ENCODE assay signal across 1 cellular context in genomic region chr19:14502334-14503092, GRCh38.
TF ChIP-seq lines count a peak whose summit lies in the region.

No MANE protein-coding gene starts in this region.

TF ChIP-seq in HepG2, 621 proteins besides CTCF, POLR2A, EP300 and RAD21 (continued from another document and continues in another):
- TF ChIP-seq ARID5B (CRISPR knock-in tag; IDR thresholded peaks at IDR 0.05) (peak; percentile 79), ZNF160 (CRISPR knock-in tag; IDR thresholded peaks at IDR 0.05) (no peak), RXRA (CRISPR knock-in tag; IDR thresholded peaks at IDR 0.05) (0 out of 2 replicates have a peak, but pooled peaks have one; percentile 21), KDM6A (CRISPR knock-in tag; IDR thresholded peaks at IDR 0.05; ENCODE audit: low read depth) (no peak), SIX4 (CRISPR knock-in tag; IDR thresholded peaks at IDR 0.05) (peak; percentile 69; the same call in 1 of the 2 replicates), BHLHE40 (IDR thresholded peaks at IDR 0.05; ENCODE audit: low read length) (no peak), HHEX (CRISPR knock-in tag; IDR thresholded peaks at IDR 0.05) (no peak), BRD4 (CRISPR knock-in tag; IDR thresholded peaks at IDR 0.05) (no peak), STAT6 (CRISPR knock-in tag; IDR thresholded peaks at IDR 0.05; ENCODE audit: borderline replicate concordance) (no peak), PRPF4 (IDR thresholded peaks at IDR 0.05; ENCODE audit: low read depth, low read length, poor library complexity, severe bottlenecking) (no peak), PCBP2 (optimal IDR thresholded peaks at IDR 0.05; ENCODE audit: low read depth, low read length, poor library complexity, severe bottlenecking) (no peak), AGO2 (optimal IDR thresholded peaks at IDR 0.05; ENCODE audit: low read depth, low read length) (no peak), TCF7L2 (IDR thresholded peaks at IDR 0.05; ENCODE audit: low read depth, low read length) (no peak), ZBTB7B (CRISPR knock-in tag; IDR thresholded peaks at IDR 0.05) (no peak), ZNF383 (CRISPR knock-in tag; IDR thresholded peaks at IDR 0.05; ENCODE audit: borderline replicate concordance) (no peak), KDM2A (CRISPR knock-in tag; IDR thresholded peaks at IDR 0.05; ENCODE audit: borderline replicate concordance, low read depth) (peak; percentile 20; the same call in 1 of the 2 replicates), ZFP41 (CRISPR knock-in tag; IDR thresholded peaks at IDR 0.05; ENCODE audit: borderline replicate concordance) (no peak), ISX (CRISPR knock-in tag; conservative IDR thresholded peaks at IDR 0.05) (no peak), E2F5 (CRISPR knock-in tag; conservative IDR thresholded peaks at IDR 0.05) (no peak), NR2F2 (IDR thresholded peaks at IDR 0.05; ENCODE audit: borderline replicate concordance, low read depth) (no peak), ZNF292 (CRISPR knock-in tag; IDR thresholded peaks at IDR 0.05; ENCODE audit: borderline replicate concordance, low read depth) (peak; percentile 66; the same call in 1 of the 2 replicates), HOXD1 (CRISPR knock-in tag; IDR thresholded peaks at IDR 0.05) (no peak), MAFF (IDR thresholded peaks at IDR 0.05; ENCODE audit: low read depth, low read length) (no peak), NFKBIZ (CRISPR knock-in tag; IDR thresholded peaks at IDR 0.05) (no peak), FLYWCH1 (CRISPR knock-in tag; IDR thresholded peaks at IDR 0.05) (no peak), SIX1 (CRISPR knock-in tag; IDR thresholded peaks at IDR 0.05; ENCODE audit: borderline replicate concordance) (peak; percentile 33; the same call in 1 of the 2 replicates), KLF13 (CRISPR knock-in tag; IDR thresholded peaks at IDR 0.05) (no peak), HNRNPUL1 (IDR thresholded peaks at IDR 0.05; ENCODE audit: low read depth, low read length) (no peak), ETV5 (CRISPR knock-in tag; IDR thresholded peaks at IDR 0.05; ENCODE audit: borderline replicate concordance) (peak; percentile 38; the same call in 1 of the 2 replicates), RFX3 (CRISPR knock-in tag; IDR thresholded peaks at IDR 0.05) (no peak), DNMT3B (CRISPR knock-in tag; conservative IDR thresholded peaks at IDR 0.05) (no peak), SKI (IDR thresholded peaks at IDR 0.05; ENCODE audit: partially characterized antibody) (no peak), MTA3 (CRISPR knock-in tag; IDR thresholded peaks at IDR 0.05) (no peak), TFE3 (CRISPR knock-in tag; IDR thresholded peaks at IDR 0.05) (0 out of 2 replicates have a peak, but pooled peaks have one; percentile 59), ZKSCAN5 (CRISPR knock-in tag; IDR thresholded peaks at IDR 0.05) (no peak), RARA (CRISPR knock-in tag; IDR thresholded peaks at IDR 0.05) (peak; percentile 46), CBX5 (CRISPR knock-in tag; IDR thresholded peaks at IDR 0.05; ENCODE audit: borderline replicate concordance) (no peak), ZFYVE20 (CRISPR knock-in tag; IDR thresholded peaks at IDR 0.05; ENCODE audit: borderline replicate concordance, low read depth) (no peak), FOXP1 (IDR thresholded peaks at IDR 0.05) (no peak), FOXP1 (CRISPR knock-in tag; IDR thresholded peaks at IDR 0.05) (peak; percentile 72), CEBPB (IDR thresholded peaks at IDR 0.05; ENCODE audit: borderline replicate concordance, low read depth, low read length) (peak; percentile 92), FOXC1 (CRISPR knock-in tag; IDR thresholded peaks at IDR 0.05; ENCODE audit: borderline replicate concordance) (peak; percentile 43; the same call in 1 of the 2 replicates), IKZF5 (CRISPR knock-in tag; IDR thresholded peaks at IDR 0.05) (peak; percentile 57; the same call in 1 of the 2 replicates), ZSCAN12 (CRISPR knock-in tag; IDR thresholded peaks at IDR 0.05) (no peak), CREM (IDR thresholded peaks at IDR 0.05) (peak; percentile 23; the same call in 1 of the 2 replicates), CREM (CRISPR knock-in tag; IDR thresholded peaks at IDR 0.05) (no peak), ZNF574 (CRISPR knock-in tag; IDR thresholded peaks at IDR 0.05) (no peak), ATF4 (CRISPR knock-in tag; IDR thresholded peaks at IDR 0.05) (peak in 1 of 2 experiments; percentile 69; a peak in 2 of 4 replicates), ZNF570 (CRISPR knock-in tag; IDR thresholded peaks at IDR 0.05; ENCODE audit: borderline replicate concordance) (no peak), ZNF33B (CRISPR knock-in tag; IDR thresholded peaks at IDR 0.05) (no peak), AGO1 (IDR thresholded peaks at IDR 0.05; ENCODE audit: low read depth, low read length, poor library complexity, severe bottlenecking) (no peak), CCDC6 (CRISPR knock-in tag; IDR thresholded peaks at IDR 0.05) (peak; percentile 25; the same call in 1 of the 2 replicates)
